In genomic region chr3:150703756-150704344, GRCh38 we compare ENCODE assay signal across 1 cellular context.
A peak's percentile ranks its signal among the peaks of the same experiment; 100 is the strongest.
TF ChIP-seq lines count a peak whose summit lies in the region.

Gene ERICH6, minus strand, starts transcription at chr3:150703920. Its CDS starts 22 bp downstream, at chr3:150703898.

TF ChIP-seq in HEK293, 187 proteins besides CTCF, POLR2A, EP300 and RAD21 (continued from another document):
- TF ChIP-seq ZNF692 (tag by site-specific recombination; IDR thresholded peaks at IDR 0.05) (peak; percentile 99), ZNF785 (tag by site-specific recombination; IDR thresholded peaks at IDR 0.05) (no peak), ZNF76 (tag by site-specific recombination; IDR thresholded peaks at IDR 0.05; ENCODE audit: borderline replicate concordance, low read depth) (0 out of 2 replicates have a peak, but pooled peaks have one; percentile 6), ZBTB20 (tag by site-specific recombination; IDR thresholded peaks at IDR 0.05) (peak; percentile 37; the same call in 1 of the 2 replicates), GLIS1 (tag by site-specific recombination; IDR thresholded peaks at IDR 0.05) (peak; percentile 20; the same call in 1 of the 2 replicates), ZNF211 (tag by site-specific recombination; IDR thresholded peaks at IDR 0.05; ENCODE audit: low read depth) (no peak), ZNF664 (tag by site-specific recombination; IDR thresholded peaks at IDR 0.05) (no peak), ZNF366 (tag by site-specific recombination; conservative IDR thresholded peaks at IDR 0.05) (peak; percentile 72), PRDM10 (tag by site-specific recombination; IDR thresholded peaks at IDR 0.05) (peak; percentile 31; the same call in 1 of the 2 replicates), SP3 (tag by site-specific recombination; IDR thresholded peaks at IDR 0.05) (0 out of 2 replicates have a peak, but pooled peaks have one; percentile 19), SETDB1 (IDR thresholded peaks at IDR 0.05; ENCODE audit: insufficient read length, low read length) (peak; percentile 6), ZFP3 (tag by site-specific recombination; IDR thresholded peaks at IDR 0.05; ENCODE audit: low read depth) (no peak), ZNF555 (tag by site-specific recombination; conservative IDR thresholded peaks at IDR 0.05) (no peak), ZNF335 (tag by site-specific recombination; conservative IDR thresholded peaks at IDR 0.05) (peak; percentile 87), ZBTB8A (tag by site-specific recombination; IDR thresholded peaks at IDR 0.05) (no peak), ZFHX2 (tag by site-specific recombination; conservative IDR thresholded peaks at IDR 0.05) (peak; percentile 93), ZFP69B (tag by site-specific recombination; IDR thresholded peaks at IDR 0.05) (peak; percentile 99), EGR2 (tag by site-specific recombination; IDR thresholded peaks at IDR 0.05; ENCODE audit: low read depth) (peak; percentile 94; the same call in 1 of the 2 replicates)
- TF ChIP-seq, protein P1, sequence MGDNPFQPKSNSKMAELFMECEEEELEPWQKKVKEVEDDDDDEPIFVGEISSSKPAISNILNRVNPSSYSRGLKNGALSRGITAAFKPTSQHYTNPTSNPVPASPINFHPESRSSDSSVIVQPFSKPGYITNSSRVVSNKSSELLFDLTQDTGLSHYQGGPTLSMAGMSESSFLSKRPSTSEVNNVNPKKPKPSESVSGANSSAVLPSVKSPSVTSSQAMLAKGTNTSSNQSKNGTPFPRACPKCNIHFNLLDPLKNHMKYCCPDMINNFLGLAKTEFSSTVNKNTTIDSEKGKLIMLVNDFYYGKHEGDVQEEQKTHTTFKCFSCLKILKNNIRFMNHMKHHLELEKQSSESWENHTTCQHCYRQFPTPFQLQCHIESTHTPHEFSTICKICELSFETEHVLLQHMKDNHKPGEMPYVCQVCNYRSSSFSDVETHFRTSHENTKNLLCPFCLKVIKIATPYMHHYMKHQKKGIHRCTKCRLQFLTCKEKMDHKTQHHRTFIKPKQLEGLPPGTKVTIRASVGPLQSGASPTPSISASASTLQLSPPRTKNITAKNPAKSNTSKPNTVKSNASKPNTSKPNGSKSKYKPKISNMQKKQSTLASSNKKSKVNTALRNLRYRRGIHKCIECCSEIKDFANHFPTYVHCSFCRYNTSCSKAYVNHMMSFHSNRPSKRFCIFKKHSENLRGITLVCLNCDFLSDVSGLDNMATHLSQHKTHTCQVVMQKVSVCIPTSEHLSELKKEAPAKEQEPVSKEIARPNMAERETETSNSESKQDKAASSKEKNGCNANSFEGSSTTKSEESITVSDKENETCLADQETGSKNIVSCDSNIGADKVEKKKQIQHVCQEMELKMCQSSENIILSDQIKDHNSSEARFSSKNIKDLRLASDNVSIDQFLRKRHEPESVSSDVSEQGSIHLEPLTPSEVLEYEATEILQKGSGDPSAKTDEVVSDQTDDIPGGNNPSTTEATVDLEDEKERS (tag by site-specific recombination; IDR thresholded peaks at IDR 0.05), result no peak
- TF ChIP-seq, protein P2, sequence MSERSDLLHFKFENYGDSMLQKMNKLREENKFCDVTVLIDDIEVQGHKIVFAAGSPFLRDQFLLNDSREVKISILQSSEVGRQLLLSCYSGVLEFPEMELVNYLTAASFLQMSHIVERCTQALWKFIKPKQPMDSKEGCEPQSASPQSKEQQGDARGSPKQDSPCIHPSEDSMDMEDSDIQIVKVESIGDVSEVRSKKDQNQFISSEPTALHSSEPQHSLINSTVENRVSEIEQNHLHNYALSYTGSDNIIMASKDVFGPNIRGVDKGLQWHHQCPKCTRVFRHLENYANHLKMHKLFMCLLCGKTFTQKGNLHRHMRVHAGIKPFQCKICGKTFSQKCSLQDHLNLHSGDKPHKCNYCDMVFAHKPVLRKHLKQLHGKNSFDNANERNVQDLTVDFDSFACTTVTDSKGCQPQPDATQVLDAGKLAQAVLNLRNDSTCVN (tag by site-specific recombination; optimal IDR thresholded peaks at IDR 0.05), result peak; percentile 82
- TF ChIP-seq, protein P3, sequence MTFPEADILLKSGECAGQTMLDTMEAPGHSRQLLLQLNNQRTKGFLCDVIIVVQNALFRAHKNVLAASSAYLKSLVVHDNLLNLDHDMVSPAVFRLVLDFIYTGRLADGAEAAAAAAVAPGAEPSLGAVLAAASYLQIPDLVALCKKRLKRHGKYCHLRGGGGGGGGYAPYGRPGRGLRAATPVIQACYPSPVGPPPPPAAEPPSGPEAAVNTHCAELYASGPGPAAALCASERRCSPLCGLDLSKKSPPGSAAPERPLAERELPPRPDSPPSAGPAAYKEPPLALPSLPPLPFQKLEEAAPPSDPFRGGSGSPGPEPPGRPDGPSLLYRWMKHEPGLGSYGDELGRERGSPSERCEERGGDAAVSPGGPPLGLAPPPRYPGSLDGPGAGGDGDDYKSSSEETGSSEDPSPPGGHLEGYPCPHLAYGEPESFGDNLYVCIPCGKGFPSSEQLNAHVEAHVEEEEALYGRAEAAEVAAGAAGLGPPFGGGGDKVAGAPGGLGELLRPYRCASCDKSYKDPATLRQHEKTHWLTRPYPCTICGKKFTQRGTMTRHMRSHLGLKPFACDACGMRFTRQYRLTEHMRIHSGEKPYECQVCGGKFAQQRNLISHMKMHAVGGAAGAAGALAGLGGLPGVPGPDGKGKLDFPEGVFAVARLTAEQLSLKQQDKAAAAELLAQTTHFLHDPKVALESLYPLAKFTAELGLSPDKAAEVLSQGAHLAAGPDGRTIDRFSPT (tag by site-specific recombination; IDR thresholded peaks at IDR 0.05), result peak; percentile 65; the same call in 1 of the 2 replicates
